ENCODE assay signal across 6 cellular contexts in the genomic region with DNA sequence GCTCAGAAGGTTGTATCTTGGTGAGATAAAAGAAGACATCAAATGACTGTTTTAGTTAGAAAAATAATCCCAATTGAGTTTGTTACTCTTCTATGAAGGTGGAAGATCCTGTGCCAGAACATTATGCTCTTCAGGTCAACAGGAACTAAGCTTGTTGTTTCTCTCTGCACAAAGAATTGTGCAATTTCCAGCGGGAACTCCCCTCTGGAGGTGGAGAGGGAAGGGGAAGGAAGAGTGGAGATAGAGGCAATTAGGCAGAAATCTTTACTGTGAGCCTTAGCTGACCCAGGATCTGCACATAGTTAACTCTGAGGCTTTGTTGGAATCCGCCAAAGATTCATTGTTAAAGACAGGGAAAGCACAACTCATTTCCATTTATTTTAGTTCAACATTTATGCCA.
DNase-seq lines count a peak whose midpoint lies in the region; ATAC-seq and TF ChIP-seq lines count a peak whose summit lies in the region.
"Not testable (repeated sequence)": the region's sequence is repeated elsewhere in the genome, so short reads cannot be mapped to it uniquely, and the experiment has no call there.

No MANE protein-coding gene starts in this region.

- WGBS in heart left ventricle, 4 donors, result 46 to 56% (median 50%) methylated on average over 1 to 2 of the region's 2 CpGs; no CpG with 5 or more reads in 1 of the 4 donors
- 77% methylated on average over 1 of the region's 2 CpGs for WGBS in right cardiac atrium
- no CpG with 5 or more reads among the region's 2 CpGs for WGBS in right lobe of liver (ENCODE audit: insufficient coverage, low coverage, low lambda C conversion rate, missing lambda C conversion rate)

- H3K9me3 ChIP-seq in heart left ventricle; right cardiac atrium (ENCODE audit: control insufficient read depth, low read length); right lobe of liver; naive thymus-derived CD4-positive, alpha-beta T cell (ENCODE audit: control insufficient read depth in 2 of 3, low read length in 3 of 3): not testable (repeated sequence)

- H3K9me3 Mint-ChIP-seq in naive thymus-derived CD4-positive, alpha-beta T cell, result not testable (repeated sequence)

- H3K27me3 Mint-ChIP-seq in naive thymus-derived CD4-positive, alpha-beta T cell, result not testable (repeated sequence)

- H3K27ac ChIP-seq in heart left ventricle; right cardiac atrium (ENCODE audit: low read length); right lobe of liver; naive thymus-derived CD4-positive, alpha-beta T cell (ENCODE audit: low read depth, low read length): not testable (repeated sequence)

- H3K4me3 Mint-ChIP-seq in naive thymus-derived CD4-positive, alpha-beta T cell, result not testable (repeated sequence)

- not testable (repeated sequence) for H3K27me3 ChIP-seq in heart left ventricle; right cardiac atrium (ENCODE audit: control insufficient read depth, insufficient read depth); right lobe of liver; naive thymus-derived CD4-positive, alpha-beta T cell (ENCODE audit: control insufficient read depth in 2 of 2, insufficient read depth in 2 of 2, low read length in 2 of 2)

- not testable (repeated sequence) for H3K36me3 Mint-ChIP-seq in naive thymus-derived CD4-positive, alpha-beta T cell

- H3K27ac Mint-ChIP-seq in naive thymus-derived CD4-positive, alpha-beta T cell, result not testable (repeated sequence)

- not testable (repeated sequence) for H3K4me1 ChIP-seq in heart left ventricle; right cardiac atrium (ENCODE audit: control insufficient read depth, insufficient read depth, low read length); right lobe of liver; naive thymus-derived CD4-positive, alpha-beta T cell (ENCODE audit: control insufficient read depth in 2 of 2, insufficient read depth in 2 of 2, low read length in 2 of 2)

- POLR2A ChIA-PET in naive thymus-derived CD4-positive, alpha-beta T cell (lab: Charles Lee), result not testable (repeated sequence)

- not testable (repeated sequence) for TF ChIP-seq CTCF in heart left ventricle (IDR thresholded peaks at IDR 0.05); right lobe of liver (IDR thresholded peaks at IDR 0.05)

- TF ChIP-seq POLR2A in heart left ventricle (IDR thresholded peaks at IDR 0.05); right lobe of liver (IDR thresholded peaks at IDR 0.05): not testable (repeated sequence)

- not testable (repeated sequence) for DNase-seq in heart left ventricle; right cardiac atrium; right lobe of liver; naive thymus-derived CD4-positive, alpha-beta T cell; sciatic nerve (ENCODE audit: low spot score)

- H3K4me3 ChIP-seq in heart left ventricle; right cardiac atrium (ENCODE audit: low read length); right lobe of liver; naive thymus-derived CD4-positive, alpha-beta T cell (ENCODE audit: low read length): not testable (repeated sequence)

- ATAC-seq in esophagus mucosa (peak; percentile 44), heart left ventricle (peak; percentile 67 to 78 (median 74)), right cardiac atrium (peak; percentile 72 to 87), right lobe of liver (peak; percentile 88 to 95 (median 91)), sciatic nerve (peak; percentile 84)
- ATAC-seq in naive thymus-derived CD4-positive, alpha-beta T cell, result peak; percentile 59

- not testable (repeated sequence) for H3K4me1 Mint-ChIP-seq in naive thymus-derived CD4-positive, alpha-beta T cell

- intact Hi-C loops in heart left ventricle (cut with DNase I); right cardiac atrium (cut with DNase I); right lobe of liver (cut with DNase I); naive thymus-derived CD4-positive, alpha-beta T cell (cut with micrococcal nuclease); sciatic nerve (cut with DNase I): not testable (repeated sequence)

- CTCF ChIA-PET in naive thymus-derived CD4-positive, alpha-beta T cell (lab: Charles Lee), result not testable (repeated sequence)

- H3K36me3 ChIP-seq in heart left ventricle; right lobe of liver; naive thymus-derived CD4-positive, alpha-beta T cell (ENCODE audit: control insufficient read depth in 2 of 3, insufficient read depth in 3 of 3, low read length in 3 of 3): not testable (repeated sequence)
